Comparison of ENCODE assay signal across 14 cellular contexts in the genomic region with DNA sequence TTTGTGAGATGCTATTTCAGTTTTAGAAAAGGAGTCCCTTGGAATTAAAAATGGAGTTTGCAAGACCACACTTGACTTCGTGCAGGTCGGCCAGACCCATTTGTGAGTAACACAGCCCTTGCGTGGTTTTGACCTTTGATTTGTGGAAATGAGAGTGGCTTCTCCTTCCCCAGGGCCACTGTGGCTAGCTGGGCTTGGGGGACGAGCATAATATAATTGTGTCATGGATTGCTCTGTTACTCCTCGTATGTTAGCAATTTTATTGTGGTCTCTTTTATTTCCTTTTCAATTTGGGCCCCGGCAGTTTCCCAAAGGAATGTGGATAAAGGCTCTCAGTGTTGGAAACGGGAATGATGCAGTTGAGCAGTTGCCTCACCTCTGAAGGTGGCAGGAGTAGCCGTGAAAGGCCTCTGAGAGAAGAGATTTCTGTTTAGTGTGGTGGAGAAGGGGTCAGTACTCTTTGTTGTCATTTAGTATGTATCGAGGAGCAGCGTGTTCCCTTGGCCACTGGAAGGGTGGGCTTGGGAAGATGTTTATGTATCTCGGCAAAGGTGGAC.
DNase-seq lines count a peak whose midpoint lies in the region; ATAC-seq and TF ChIP-seq lines count a peak whose summit lies in the region.
"Had no signal": no experiment of that assay in that cellular context is flagged by ENCODE, and none has a peak within 500 bp of the region (broad histone marks: within the 10 kb centered on the region; RNA-seq: fewer than 3 reads in every experiment).

No MANE protein-coding gene starts in this region.

- DNase-seq in HFFc6, result no peak
- DNase-seq in lung (ENCODE audit: low spot score), result no peak
- DNase-seq in NCI-H69 (lab: John Stamatoyannopoulos, UW), result no peak
- DNase-seq in 8988T, result no peak
- DNase-seq in HPDE6-E6E7 (ENCODE audit: extremely low spot score), result no peak
- DNase-seq: activated T-cell treated with anti-CD3 and anti-CD28 coated beads, Interleukin-2, amount 50 U/mL, for 1 hour; BE2C; NCI-H524 treated with DMSO at 0.1 percent for 48 hours; SHP77; spleen had no signal

- H3K9ac ChIP-seq in stomach smooth muscle (ENCODE audit: low read length in 2 of 2), result peak overlapping the region; percentile 68 to 71

- H3K36me3 ChIP-seq in esophagus (ENCODE audit: control insufficient read depth in 2 of 2, insufficient read depth in 2 of 2, low read length in 1 of 2) (no peaks in the 10 kb centered on the region), lung (ENCODE audit: control insufficient read depth in 2 of 2, insufficient read depth in 2 of 2, low read length in 2 of 2) (no peaks in the 10 kb centered on the region), stomach smooth muscle (ENCODE audit: control insufficient read depth in 2 of 2, insufficient read depth in 2 of 2, low read length in 2 of 2) (no peaks in the 10 kb centered on the region)
- H3K36me3 ChIP-seq: BE2C, spleen had no signal

- peaks cover 20% of the 10 kb centered on the region for H3K36me3 Mint-ChIP-seq in HFFc6 (ENCODE audit: low read depth)

- H3K4me1 Mint-ChIP-seq in HFFc6 (ENCODE audit: low read depth), result peaks cover 90% of the 10 kb centered on the region

- H3K27me3 ChIP-seq in esophagus (ENCODE audit: control insufficient read depth in 1 of 2, insufficient read depth in 2 of 2, low read length in 2 of 2) (no peaks in the 10 kb centered on the region), lung (ENCODE audit: control insufficient read depth, insufficient read depth) (no peaks in the 10 kb centered on the region), stomach smooth muscle (ENCODE audit: control insufficient read depth in 1 of 2, insufficient read depth in 2 of 2, low read length in 2 of 2) (no peaks in the 10 kb centered on the region)
- H3K27me3 ChIP-seq: BE2C, spleen had no signal

- no peak for ATAC-seq in lung (ENCODE audit: insufficient read depth, low FRiP score)
- ATAC-seq in GM18519 (IDR thresholded peaks at IDR 0.05; ENCODE audit: low FRiP score, unreplicated experiment), result no peak

- H3K4me1 ChIP-seq in esophagus (ENCODE audit: control insufficient read depth in 2 of 2, insufficient read depth in 2 of 2, low read length in 1 of 2) (peaks cover 0 to 4% of the 10 kb centered on the region in 2 donors), lung (ENCODE audit: control insufficient read depth in 2 of 2, insufficient read depth in 2 of 2, low read length in 2 of 2) (peaks cover 4 to 23% of the 10 kb centered on the region in 2 donors), stomach smooth muscle (ENCODE audit: control insufficient read depth, insufficient read depth, low read length) (peaks cover 37% of the 10 kb centered on the region)
- H3K4me1 ChIP-seq: BE2C had no signal

- H3K4me3 ChIP-seq in esophagus (ENCODE audit: low read depth in 1 of 2, low read length in 2 of 2) (no peak overlapping the region), lung (no peak overlapping the region), stomach smooth muscle (ENCODE audit: low read length in 2 of 2) (peak overlapping the region; percentile 61 to 69)
- H3K4me3 ChIP-seq: mucosa of descending colon, spleen had no signal

- 61 to 65% methylated on average over 11 of the region's 11 CpGs for WGBS in esophagus, 2 donors
- 78% methylated on average over 11 of the region's 11 CpGs for WGBS in lung, 2 donors

- H3K27me3 Mint-ChIP-seq in HFFc6 (ENCODE audit: insufficient read depth), result peaks cover 1% of the 10 kb centered on the region; the same call in 1 of the 2 replicates

- H3K27ac ChIP-seq in esophagus (ENCODE audit: low read depth in 2 of 2, low read length in 1 of 2) (peak overlapping the region; percentile 43 to 62), lung (ENCODE audit: low read depth in 1 of 2, low read length in 1 of 2) (peak overlapping the region; percentile 76 to 85), stomach smooth muscle (ENCODE audit: low read length) (peak overlapping the region; percentile 88)

- peak overlapping the region; percentile 71 for H3K4me3 Mint-ChIP-seq in HFFc6

- H3K27ac Mint-ChIP-seq in HFFc6, result peak overlapping the region; percentile 84

- no peaks in the 10 kb centered on the region for H3K9me3 ChIP-seq in esophagus (ENCODE audit: control insufficient read depth in 2 of 2, insufficient read depth in 1 of 2, low read depth in 1 of 2, low read length in 1 of 2)
- H3K9me3 ChIP-seq in lung (ENCODE audit: control insufficient read depth in 2 of 2, insufficient read depth in 1 of 2, low read length in 1 of 2), result peaks cover 0 to 3% of the 10 kb centered on the region in 2 donors
- no peaks in the 10 kb centered on the region for H3K9me3 ChIP-seq in stomach smooth muscle (ENCODE audit: control insufficient read depth in 2 of 2, low read length in 2 of 2)
- H3K9me3 ChIP-seq: BE2C, mucosa of descending colon, spleen had no signal

- H3K9me3 Mint-ChIP-seq in HFFc6, result peaks cover 6% of the 10 kb centered on the region

- no peak for TF ChIP-seq CTCF in HFFc6 (IDR thresholded peaks at IDR 0.05)
- no peak for TF ChIP-seq CTCF in lung (IDR thresholded peaks at IDR 0.05; ENCODE audit: control extremely low read depth, extremely low read depth)

Comparison
In these comparisons a context has a peak if more than half of its experiments do, and no peak if none do; other contexts are left out.
1. H3K4me3 ChIP-seq: peak in stomach smooth muscle (2 of 2); none in esophagus (0 of 2) and lung (single experiment).
2. Peak in every context shown above with its lines, with median percentiles within 50 percentile points of each other: H3K27ac ChIP-seq.